ENCODE assay signal across 2 cellular contexts in the genomic region with DNA sequence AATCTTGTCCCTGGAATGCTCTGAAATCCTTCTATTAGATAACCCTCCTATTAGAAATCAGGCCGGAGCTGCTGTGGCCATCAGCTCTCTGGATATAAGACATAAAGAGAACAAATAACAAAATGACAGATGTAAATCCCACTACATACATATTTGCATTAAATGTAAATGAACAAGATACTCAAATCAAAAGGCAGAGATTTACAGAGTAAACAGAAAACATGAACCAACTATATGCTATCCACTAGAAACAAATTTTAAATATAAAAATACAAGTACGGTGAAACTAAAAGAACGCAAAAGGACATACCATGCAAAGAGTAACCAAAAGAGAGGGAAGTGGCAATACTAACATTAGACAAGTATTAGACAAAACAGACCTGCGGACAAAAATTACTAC.
TF ChIP-seq lines count a peak whose summit lies in the region.

No MANE protein-coding gene starts in this region.

TF ChIP-seq in HEK293, 187 proteins besides CTCF, POLR2A, EP300 and RAD21 (continued from another document):
- peak; percentile 63 for TF ChIP-seq SETDB1 (IDR thresholded peaks at IDR 0.05; ENCODE audit: insufficient read length, low read length)

TF ChIP-seq in K562, 482 proteins besides CTCF, POLR2A, EP300 and RAD21 (continued from another document):
- TF ChIP-seq E2F8 (IDR thresholded peaks at IDR 0.05; ENCODE audit: low read depth, partially characterized antibody) (no peak), FOXJ2 (tag; IDR thresholded peaks at IDR 0.05) (no peak), ZNF507 (tag; conservative IDR thresholded peaks at IDR 0.05) (peak; percentile 95), KAT8 (IDR thresholded peaks at IDR 0.05; ENCODE audit: low read depth) (no peak), ZNF354B (CRISPR knock-in tag; IDR thresholded peaks at IDR 0.05) (peak; percentile 58; the same call in 1 of the 2 replicates)
